In genomic region chr1:155899683-155900082, GRCh38 we compare ENCODE assay signal across 23 cellular contexts. TPM values are rescaled to one million over a fixed set of nuclear protein-coding genes. Genes with fewer than 3 reads are reported as not detected.
DNase-seq lines count a peak whose midpoint lies in the region; ATAC-seq, FAIRE-seq and TF ChIP-seq lines count a peak whose summit lies in the region.
"Had no signal": no experiment of that assay in that cellular context is flagged by ENCODE, and none has a peak within 500 bp of the region (broad histone marks: within the 10 kb centered on the region; RNA-seq: fewer than 3 reads in every experiment).

No MANE protein-coding gene starts in this region.

- H3K4me3 Mint-ChIP-seq in activated T-cell treated with anti-CD3 and anti-CD28 coated beads, Interleukin-2, amount 50 U/mL, for 72 hours: no peak overlapping the region
- no peak overlapping the region for H3K4me3 Mint-ChIP-seq in neural progenitor cell
- H3K4me3 Mint-ChIP-seq: H9 had no signal

- H3K36me3 Mint-ChIP-seq in activated T-cell treated with anti-CD3 and anti-CD28 coated beads, Interleukin-2, amount 50 U/mL, for 72 hours (ENCODE audit: insufficient read depth in 2 of 2): peaks cover 6 to 25% of the 10 kb centered on the region in 2 donors
- H3K36me3 Mint-ChIP-seq in neural progenitor cell: peaks cover 22% of the 10 kb centered on the region

- POLR2A ChIA-PET in HEK293 (lab: Yijun Ruan, JAX): interaction anchor here (0.7 to 1.0 kb wide), 2 partner anchors 34 to 123 kb away, joined by 3 read pairs; partner anchors contain the start of gene KHDC4
- POLR2A ChIA-PET in K562 (lab: Yijun Ruan, JAX): interaction anchor here (1.2 to 2.0 kb wide), 3 partner anchors 10 to 57 kb away, joined by 3 to 5 read pairs (median 5); no protein-coding TSS in a partner anchor

- WGBS in K562 (ENCODE audit: insufficient coverage, low coverage, missing lambda C conversion rate): 83% methylated on average over 2 of the region's 2 CpGs

- no peaks in the 10 kb centered on the region for H3K27me3 ChIP-seq in K562 (ENCODE audit: control insufficient read depth in 2 of 2, insufficient read depth in 2 of 2, low read length in 2 of 2)
- no peaks in the 10 kb centered on the region for H3K27me3 ChIP-seq in neural progenitor cell

- H3K27me3 Mint-ChIP-seq in activated T-cell treated with anti-CD3 and anti-CD28 coated beads, Interleukin-2, amount 50 U/mL, for 72 hours (ENCODE audit: low read depth): no peaks in the 10 kb centered on the region
- peaks cover 2% of the 10 kb centered on the region for H3K27me3 Mint-ChIP-seq in neural progenitor cell (ENCODE audit: insufficient read depth, low read depth)

- H3K4me2 ChIP-seq in K562 (ENCODE audit: insufficient read depth, low read length) (no peak overlapping the region), neural progenitor cell (no peak overlapping the region)
- H3K4me2 ChIP-seq: PC-9, SK-N-SH had no signal

- no peak overlapping the region for H2AFZ ChIP-seq in K562 (ENCODE audit: low read depth, low read length)
- no peak overlapping the region for H2AFZ ChIP-seq in neural progenitor cell (replicated peaks)
- H2AFZ ChIP-seq: GM23248, PC-9 had no signal

- no peak for FAIRE-seq in K562 (lab: Jason Lieb, UNC)
- FAIRE-seq: A204.1 had no signal

- no TSS peak for BruUV-seq in K562 (replicated peaks; lab: Mats Ljungman, UMichigan)

- in situ Hi-C loops in K562 (cut with MboI): no loop called here

- H3K27ac ChIP-seq in HEK293 (ENCODE audit: extremely low read depth, low read depth, low read length): no peak overlapping the region
- H3K27ac ChIP-seq in K562 (ENCODE audit: extremely low read depth, low read depth, low read length): no peak overlapping the region
- no peak overlapping the region for H3K27ac ChIP-seq in neural progenitor cell
- H3K27ac ChIP-seq: C4-2B, GM23248, PC-9, RWPE1 had no signal

- peaks cover 8% of the 10 kb centered on the region for H3F3A ChIP-seq in neural progenitor cell (ENCODE audit: low read depth)

- no peak for TF ChIP-seq EP300 in K562 (IDR thresholded peaks at IDR 0.05; ENCODE audit: low read length)

- TF ChIP-seq CTCF in HEK293 (tag by site-specific recombination; IDR thresholded peaks at IDR 0.05) (no peak), K562 (IDR thresholded peaks at IDR 0.05 in 2 of 3, conservative IDR thresholded peaks at IDR 0.05 in 1 of 3; ENCODE audit: insufficient read depth in 2 of 3, low read depth in 1 of 3, low read length in 3 of 3) (no peak), neural progenitor cell (IDR thresholded peaks at IDR 0.05) (no peak)

- intact Hi-C loops in K562 (cut with micrococcal nuclease): no loop called here

- H4K20me1 ChIP-seq in K562 (replicated peaks; ENCODE audit: control insufficient read depth, insufficient read depth, low read length) (no peaks in the 10 kb centered on the region), neural progenitor cell (ENCODE audit: low read depth) (peaks cover 3% of the 10 kb centered on the region)

- H3K4me1 Mint-ChIP-seq in activated T-cell treated with anti-CD3 and anti-CD28 coated beads, Interleukin-2, amount 50 U/mL, for 72 hours (ENCODE audit: low read depth): peaks cover 7% of the 10 kb centered on the region
- H3K4me1 Mint-ChIP-seq in neural progenitor cell: no peaks in the 10 kb centered on the region
- H3K4me1 Mint-ChIP-seq: H9 had no signal

- no peak for TF ChIP-seq RAD21 in K562 (CRISPR knock-in tag; conservative IDR thresholded peaks at IDR 0.05 in 1 of 2, IDR thresholded peaks at IDR 0.05 in 1 of 2)

- no peaks in the 10 kb centered on the region for H3K79me2 ChIP-seq in K562 (ENCODE audit: control insufficient read depth, insufficient read depth, low read length)
- H3K79me2 ChIP-seq in neural progenitor cell (ENCODE audit: low read depth): no peaks in the 10 kb centered on the region

- peak overlapping the region; percentile 5 for H3K27ac Mint-ChIP-seq in activated T-cell treated with anti-CD3 and anti-CD28 coated beads, Interleukin-2, amount 50 U/mL, for 72 hours
- H3K27ac Mint-ChIP-seq in neural progenitor cell: peak overlapping the region; percentile 16
- H3K27ac Mint-ChIP-seq: H9 had no signal

- no peak for ATAC-seq in activated T-cell treated with anti-CD3 and anti-CD28 coated beads, Interleukin-2, amount 50 U/mL, for 72 hours (replicated peaks in 1 of 2)
- ATAC-seq in K562 (no peak), HG02885 (IDR thresholded peaks at IDR 0.05; ENCODE audit: poor library complexity, unreplicated experiment) (no peak)

- H3K36me3 ChIP-seq in HEK293 (ENCODE audit: control insufficient read depth in 2 of 2, insufficient read depth in 1 of 2, low read length in 2 of 2): peaks cover 48 to 72% of the 10 kb centered on the region in 2 experiments
- H3K36me3 ChIP-seq in K562 (ENCODE audit: control insufficient read depth, insufficient read depth, low read length): peaks cover 70% of the 10 kb centered on the region
- H3K36me3 ChIP-seq in neural progenitor cell: peaks cover 21% of the 10 kb centered on the region

- H3K9me3 Mint-ChIP-seq in activated T-cell treated with anti-CD3 and anti-CD28 coated beads, Interleukin-2, amount 50 U/mL, for 72 hours: no peaks in the 10 kb centered on the region
- H3K9me3 Mint-ChIP-seq in neural progenitor cell: no peaks in the 10 kb centered on the region
- H3K9me3 Mint-ChIP-seq: H9 had no signal

- CTCF ChIA-PET in HEK293 (lab: Yijun Ruan, JAX) (no interaction called here), K562 (lab: Yijun Ruan, JAX; ENCODE audit: low intra/inter-chr PET ratio) (no interaction called here)

- H3K9me1 ChIP-seq in K562 (ENCODE audit: control insufficient read depth, insufficient read depth, low read length): no peaks in the 10 kb centered on the region

- TF ChIP-seq POLR2A in K562 (conservative IDR thresholded peaks at IDR 0.05): no peak

- no peaks in the 10 kb centered on the region for H3K9me3 ChIP-seq in HEK293 (ENCODE audit: control insufficient read depth, insufficient read depth, low read depth, low read length)
- H3K9me3 ChIP-seq in K562 (replicated peaks; ENCODE audit: control insufficient read depth, insufficient read depth, low read depth, low read length): no peaks in the 10 kb centered on the region
- H3K9me3 ChIP-seq in neural progenitor cell (ENCODE audit: low read depth): no peaks in the 10 kb centered on the region
- H3K9me3 ChIP-seq: SK-N-SH had no signal

- no peak overlapping the region for H3K9ac ChIP-seq in K562 (ENCODE audit: insufficient read depth in 1 of 2, low read depth in 2 of 2, low read length in 2 of 2)
- H3K9ac ChIP-seq in neural progenitor cell: no peak overlapping the region
- H3K9ac ChIP-seq: GM23248, SK-N-SH had no signal

- H3K4me1 ChIP-seq in HEK293 (ENCODE audit: control insufficient read depth, insufficient read depth, low read length): no peaks in the 10 kb centered on the region
- peaks cover 3 to 13% of the 10 kb centered on the region in 2 experiments; a peak in 3 of 5 replicates for H3K4me1 ChIP-seq in K562 (replicated peaks in 1 of 2; ENCODE audit: control insufficient read depth in 2 of 2, insufficient read depth in 2 of 2, low read length in 2 of 2)
- no peaks in the 10 kb centered on the region for H3K4me1 ChIP-seq in neural progenitor cell

- DNase-seq in activated T-cell treated with anti-CD3 and anti-CD28 coated beads, Interleukin-2, amount 50 U/mL, for 72 hours: no peak
- DNase-seq in activated T-cell treated with anti-CD3 and anti-CD28 coated beads, Interleukin-2, amount 50 U/mL, for 1 hour: no peak
- no peak for DNase-seq in K562 (ENCODE audit: extremely low read depth in 1 of 4, low spot score in 3 of 4)
- no peak for DNase-seq in neural progenitor cell (ENCODE audit: low spot score)
- no peak for DNase-seq in NCI-H2196 treated with DMSO at 0.1 percent for 48 hours (lab: John Stamatoyannopoulos, UW; ENCODE audit: unreplicated experiment)
- DNase-seq: DMS79, GM23248, H9, IMR-90, Karpas-422, NCI-H1694, NCI-H2081, NCI-H2171, NCI-H524 treated with DMSO at 0.1 percent for 48 hours, PC-9, SHP77 treated with DMSO at 0.1 percent for 48 hours, SK-N-SH had no signal

- H3K4me3 ChIP-seq in HEK293 (ENCODE audit: low read depth, low read length) (no peak overlapping the region), K562 (no peak overlapping the region), neural progenitor cell (no peak overlapping the region)
- H3K4me3 ChIP-seq: GM23248, PC-9 had no signal

RNA-seq across cellular contexts. Expression of gene RIT1, which starts 11.5 kb away (rescaled TPM):
- 10 to 100 TPM; 31.7 to 33.8 TPM for total RNA-seq in activated T-cell treated with anti-CD3 and anti-CD28 coated beads, Interleukin-2, amount 50 U/mL, for 72 hours
- 32.5 and 66.4 TPM in 2 replicates for total RNA-seq in K562 (2011; cell fraction: chromatin; rRNA removed; ENCODE audit: low replicate concordance)
- total RNA-seq in K562 (2011; cell fraction: nucleolus; rRNA removed): 13.3 and 18.2 TPM in 2 replicates
- total RNA-seq in K562 (2011; cell fraction: nucleoplasm; rRNA removed): 42.4 and 55.2 TPM in 2 replicates
- total RNA-seq in K562 (2014; rRNA removed): 13.5 and 15.8 TPM in 2 replicates
- 24.9 and 28.8 TPM in 2 replicates for total RNA-seq in K562 (2014; rRNA removed; fragmentation: Illumina TruSeq; extraction: Trizol)
- 18.7 and 20.0 TPM in 2 replicates for total RNA-seq in K562 (2015; rRNA removed; fragmentation: Illumina TruSeq; extraction: Trizol)
- total RNA-seq in K562 (2021): 22.9 and 23.1 TPM in 2 replicates
- polyA plus RNA-seq in K562 (2011; rRNA removed): 41.7 and 57.6 TPM in 2 replicates
- polyA plus RNA-seq in K562 (2011; cell fraction: cytosol; rRNA removed): 28.1 and 47.4 TPM in 2 replicates
- polyA plus RNA-seq in K562 (2011; cell fraction: nucleus; rRNA removed): 18.1 and 27.5 TPM in 2 replicates
- polyA plus RNA-seq in K562 (2012): 18.3 and 23.8 TPM in 2 replicates
- 20.8 and 21.2 TPM in 2 replicates for polyA plus RNA-seq in K562 (2014; fragmentation: Illumina TruSeq; extraction: Trizol)
- 10 to 100 TPM; 53.7 to 57.1 TPM for polyA plus RNA-seq in K562 (2014; fragmentation: Nextera tagmentation; extraction: Ambion mirVana)
- polyA plus RNA-seq in K562 (2014; rRNA removed): 19.3 and 20.4 TPM in 2 replicates
- polyA minus RNA-seq in K562 (2011; rRNA and poly(A)+ RNA removed): 56.7 and 64.0 TPM in 2 replicates
- polyA minus RNA-seq in K562 (2011; cell fraction: cytosol; rRNA and poly(A)+ RNA removed): 13.1 and 20.2 TPM in 2 replicates
- 6.7 and 13.2 TPM in 2 replicates for polyA minus RNA-seq in K562 (2011; cell fraction: nucleus; rRNA and poly(A)+ RNA removed)
- total RNA-seq in neural progenitor cell (ENCODE audit: low replicate concordance): 41.5 and 51.3 TPM in 2 replicates

RNA-seq across cellular contexts. Expression of gene KHDC4, which starts 34.5 kb away (rescaled TPM):
- total RNA-seq in activated T-cell treated with anti-CD3 and anti-CD28 coated beads, Interleukin-2, amount 50 U/mL, for 72 hours: 10 to 100 TPM; 93.3 to 98.7 TPM
- total RNA-seq in K562 (2011; cell fraction: chromatin; rRNA removed; ENCODE audit: low replicate concordance): 514 and 559 TPM in 2 replicates
- 287 and 289 TPM in 2 replicates for total RNA-seq in K562 (2011; cell fraction: nucleolus; rRNA removed)
- 287 and 343 TPM in 2 replicates for total RNA-seq in K562 (2011; cell fraction: nucleoplasm; rRNA removed)
- 65.6 and 72.9 TPM in 2 replicates for total RNA-seq in K562 (2014; rRNA removed)
- 65.2 and 75.1 TPM in 2 replicates for total RNA-seq in K562 (2014; rRNA removed; fragmentation: Illumina TruSeq; extraction: Trizol)
- total RNA-seq in K562 (2015; rRNA removed; fragmentation: Illumina TruSeq; extraction: Trizol): 75.3 and 77.3 TPM in 2 replicates
- total RNA-seq in K562 (2021): 62.9 and 64.9 TPM in 2 replicates
- polyA plus RNA-seq in K562 (2011; rRNA removed): 185 and 202 TPM in 2 replicates
- 110 and 164 TPM in 2 replicates for polyA plus RNA-seq in K562 (2011; cell fraction: cytosol; rRNA removed)
- 419 and 448 TPM in 2 replicates for polyA plus RNA-seq in K562 (2011; cell fraction: nucleus; rRNA removed)
- polyA plus RNA-seq in K562 (2012): 38.0 and 62.2 TPM in 2 replicates
- polyA plus RNA-seq in K562 (2014; fragmentation: Illumina TruSeq; extraction: Trizol): 61.5 and 78.8 TPM in 2 replicates
- 10 to 100 TPM; 12.1 to 14.4 TPM for polyA plus RNA-seq in K562 (2014; fragmentation: Nextera tagmentation; extraction: Ambion mirVana)
- 127 and 132 TPM in 2 replicates for polyA plus RNA-seq in K562 (2014; rRNA removed)
- polyA minus RNA-seq in K562 (2011; rRNA and poly(A)+ RNA removed): 193 and 248 TPM in 2 replicates
- polyA minus RNA-seq in K562 (2011; cell fraction: cytosol; rRNA and poly(A)+ RNA removed): 69.5 and 86.4 TPM in 2 replicates
- 101 and 173 TPM in 2 replicates for polyA minus RNA-seq in K562 (2011; cell fraction: nucleus; rRNA and poly(A)+ RNA removed)
- total RNA-seq in neural progenitor cell (ENCODE audit: low replicate concordance): 91.5 and 91.9 TPM in 2 replicates

RNA-seq across cellular contexts. Expression of gene SYT11, which starts 40.3 kb away (rescaled TPM):
- 10 to 100 TPM; 30.6 to 35.3 TPM for total RNA-seq in activated T-cell treated with anti-CD3 and anti-CD28 coated beads, Interleukin-2, amount 50 U/mL, for 72 hours
- total RNA-seq in K562 (2011; cell fraction: chromatin; rRNA removed; ENCODE audit: low replicate concordance): 0.25 and 0.39 TPM in 2 replicates
- 0.39 and 0.67 TPM in 2 replicates for total RNA-seq in K562 (2011; cell fraction: nucleolus; rRNA removed)
- total RNA-seq in K562 (2011; cell fraction: nucleoplasm; rRNA removed): 0.81 and 0.84 TPM in 2 replicates
- 0.05 and 0.12 TPM in 2 replicates for total RNA-seq in K562 (2014; rRNA removed)
- total RNA-seq in K562 (2014; rRNA removed; fragmentation: Illumina TruSeq; extraction: Trizol): 0.07 and 0.13 TPM in 2 replicates
- total RNA-seq in K562 (2015; rRNA removed; fragmentation: Illumina TruSeq; extraction: Trizol): 0.11 TPM in 2 replicates
- 0.18 and 0.20 TPM in 2 replicates for total RNA-seq in K562 (2021)
- polyA plus RNA-seq in K562 (2011; rRNA removed): 0.17 and 0.26 TPM in 2 replicates
- 0.16 and 0.24 TPM in 2 replicates for polyA plus RNA-seq in K562 (2011; cell fraction: cytosol; rRNA removed)
- 0.09 and 0.13 TPM in 2 replicates for polyA plus RNA-seq in K562 (2011; cell fraction: nucleus; rRNA removed)
- 0.07 and 0.17 TPM in 2 replicates for polyA plus RNA-seq in K562 (2012)
- 0.13 and 0.19 TPM in 2 replicates for polyA plus RNA-seq in K562 (2014; fragmentation: Illumina TruSeq; extraction: Trizol)
- under 1 TPM; 0.08 to 0.11 TPM for polyA plus RNA-seq in K562 (2014; fragmentation: Nextera tagmentation; extraction: Ambion mirVana)
- 0.05 and 0.11 TPM in 2 replicates for polyA plus RNA-seq in K562 (2014; rRNA removed)
- polyA minus RNA-seq in K562 (2011; rRNA and poly(A)+ RNA removed): 0.25 and 0.36 TPM in 2 replicates
- not detected in 2 replicates for polyA minus RNA-seq in K562 (2011; cell fraction: cytosol; rRNA and poly(A)+ RNA removed)
- polyA minus RNA-seq in K562 (2011; cell fraction: nucleus; rRNA and poly(A)+ RNA removed): 0.11 TPM in 1 of 2 replicates, not detected in the other
- total RNA-seq in neural progenitor cell (ENCODE audit: low replicate concordance): 6.3 TPM in 2 replicates

RNA-seq across cellular contexts. Expression of gene RXFP4, which starts 41.8 kb away (rescaled TPM):
- total RNA-seq in activated T-cell treated with anti-CD3 and anti-CD28 coated beads, Interleukin-2, amount 50 U/mL, for 72 hours: not detected
- total RNA-seq in K562 (2011; cell fraction: chromatin; rRNA removed; ENCODE audit: low replicate concordance): 0.42 TPM in 1 of 2 replicates, not detected in the other
- total RNA-seq in K562 (2011; cell fraction: nucleolus; rRNA removed): not detected in 2 replicates
- total RNA-seq in K562 (2011; cell fraction: nucleoplasm; rRNA removed): 0.29 TPM in 1 of 2 replicates, not detected in the other
- total RNA-seq in K562 (2014; rRNA removed): 0.64 TPM in 1 of 2 replicates, not detected in the other
- total RNA-seq in K562 (2014; rRNA removed; fragmentation: Illumina TruSeq; extraction: Trizol): not detected in 2 replicates
- not detected in 2 replicates for total RNA-seq in K562 (2015; rRNA removed; fragmentation: Illumina TruSeq; extraction: Trizol)
- total RNA-seq in K562 (2021): not detected in 2 replicates
- polyA plus RNA-seq in K562 (2011; rRNA removed): not detected in 2 replicates
- not detected in 2 replicates for polyA plus RNA-seq in K562 (2011; cell fraction: cytosol; rRNA removed)
- polyA plus RNA-seq in K562 (2011; cell fraction: nucleus; rRNA removed): not detected in 2 replicates
- not detected in 2 replicates for polyA plus RNA-seq in K562 (2012)
- polyA plus RNA-seq in K562 (2014; fragmentation: Illumina TruSeq; extraction: Trizol): not detected in 2 replicates
- not detected for polyA plus RNA-seq in K562 (2014; fragmentation: Nextera tagmentation; extraction: Ambion mirVana)
- not detected in 2 replicates for polyA plus RNA-seq in K562 (2014; rRNA removed)
- polyA minus RNA-seq in K562 (2011; rRNA and poly(A)+ RNA removed): not detected in 2 replicates
- polyA minus RNA-seq in K562 (2011; cell fraction: cytosol; rRNA and poly(A)+ RNA removed): not detected in 2 replicates
- not detected in 2 replicates for polyA minus RNA-seq in K562 (2011; cell fraction: nucleus; rRNA and poly(A)+ RNA removed)
- not detected in 2 replicates for total RNA-seq in neural progenitor cell (ENCODE audit: low replicate concordance)
- total RNA-seq: GM23248, H9, IMR-90, M059J, PC-9 had no signal
- polyA plus RNA-seq: IMR-90, SK-N-SH had no signal

RNA-seq across cellular contexts. Expression of gene GON4L, which starts 42.7 kb away (rescaled TPM):
- total RNA-seq in activated T-cell treated with anti-CD3 and anti-CD28 coated beads, Interleukin-2, amount 50 U/mL, for 72 hours: 10 to 100 TPM; 62.8 to 67.3 TPM
- total RNA-seq in K562 (2011; cell fraction: chromatin; rRNA removed; ENCODE audit: low replicate concordance): 217 and 320 TPM in 2 replicates
- 111 and 118 TPM in 2 replicates for total RNA-seq in K562 (2011; cell fraction: nucleolus; rRNA removed)
- 136 and 172 TPM in 2 replicates for total RNA-seq in K562 (2011; cell fraction: nucleoplasm; rRNA removed)
- 29.0 and 30.0 TPM in 2 replicates for total RNA-seq in K562 (2014; rRNA removed)
- 35.5 and 40.1 TPM in 2 replicates for total RNA-seq in K562 (2014; rRNA removed; fragmentation: Illumina TruSeq; extraction: Trizol)
- 33.6 and 34.3 TPM in 2 replicates for total RNA-seq in K562 (2015; rRNA removed; fragmentation: Illumina TruSeq; extraction: Trizol)
- 42.6 and 47.4 TPM in 2 replicates for total RNA-seq in K562 (2021)
- 32.4 and 40.4 TPM in 2 replicates for polyA plus RNA-seq in K562 (2011; rRNA removed)
- 21.5 and 30.7 TPM in 2 replicates for polyA plus RNA-seq in K562 (2011; cell fraction: cytosol; rRNA removed)
- 98.2 and 114 TPM in 2 replicates for polyA plus RNA-seq in K562 (2011; cell fraction: nucleus; rRNA removed)
- polyA plus RNA-seq in K562 (2012): 27.5 and 34.2 TPM in 2 replicates
- polyA plus RNA-seq in K562 (2014; fragmentation: Illumina TruSeq; extraction: Trizol): 35.1 and 37.4 TPM in 2 replicates
- polyA plus RNA-seq in K562 (2014; fragmentation: Nextera tagmentation; extraction: Ambion mirVana): 10 to 100 TPM; 20.2 to 38.9 TPM
- 32.1 and 33.0 TPM in 2 replicates for polyA plus RNA-seq in K562 (2014; rRNA removed)
- polyA minus RNA-seq in K562 (2011; rRNA and poly(A)+ RNA removed): 69.6 and 96.4 TPM in 2 replicates
- polyA minus RNA-seq in K562 (2011; cell fraction: cytosol; rRNA and poly(A)+ RNA removed): 19.7 and 23.2 TPM in 2 replicates
- polyA minus RNA-seq in K562 (2011; cell fraction: nucleus; rRNA and poly(A)+ RNA removed): 38.9 and 68.0 TPM in 2 replicates
- 31.4 and 41.8 TPM in 2 replicates for total RNA-seq in neural progenitor cell (ENCODE audit: low replicate concordance)
